Comparison of ENCODE assay signal across 25 cellular contexts in genomic region chr11:72173291-72173690, GRCh38. TPM values are rescaled to one million over a fixed set of nuclear protein-coding genes. Genes with fewer than 3 reads are reported as not detected.
DNase-seq lines count a peak whose midpoint lies in the region; ATAC-seq and TF ChIP-seq lines count a peak whose summit lies in the region.
"Had no signal": no experiment of that assay in that cellular context is flagged by ENCODE, and none has a peak within 500 bp of the region (broad histone marks: within the 10 kb centered on the region; RNA-seq: fewer than 3 reads in every experiment).

No MANE protein-coding gene starts in this region.

- no peaks in the 10 kb centered on the region for H3K27me3 ChIP-seq in transverse colon
- H3K27me3 ChIP-seq: BLaER1 had no signal

- DNase-seq in EL (peak; percentile 50), M059J (ENCODE audit: low read depth) (peak; percentile 34), epithelial cell of prostate (ENCODE audit: low read depth, low spot score) (no peak), transverse colon (no peak), osteocyte (ENCODE audit: extremely low spot score, unreplicated experiment) (no peak), NCI-H146 treated with DMSO at 0.1 percent for 48 hours (lab: John Stamatoyannopoulos, UW; ENCODE audit: unreplicated experiment) (no peak), T-cell (no peak)
- DNase-seq in activated CD8-positive, alpha-beta memory T cell treated with anti-CD3 and anti-CD28 coated beads, Interleukin-2, amount 50 U/mL, for 4 hours: no peak
- DNase-seq: Calu3; CD4-positive, CD25-positive, alpha-beta regulatory T cell; CD8-positive, alpha-beta memory T cell; DMS53; DMS79 treated with DMSO at 0.1 percent for 48 hours; GDM1; GM23248; H7; HCEC 1CT had no signal

- 82 to 100% methylated on average over 1 to 3 of the region's 3 CpGs for WGBS in transverse colon (ENCODE audit: low coverage in 1 of 2), 2 donors

- H3K36me3 ChIP-seq in transverse colon: no peaks in the 10 kb centered on the region
- H3K36me3 ChIP-seq: BLaER1 had no signal

- H3K27ac ChIP-seq in epithelial cell of prostate (peak overlapping the region; percentile 82), transverse colon (peak overlapping the region in 3 of 4 donors; percentile 74 to 81 (median 79))
- H3K27ac ChIP-seq: BLaER1, C4-2B, GM23248 had no signal

- TF ChIP-seq CTCF in transverse colon (IDR thresholded peaks at IDR 0.05): no peak
- TF ChIP-seq CTCF in osteocyte (IDR thresholded peaks at IDR 0.05): no peak

- H3K27ac Mint-ChIP-seq in osteocyte (ENCODE audit: unreplicated experiment) (no peak overlapping the region), T-cell (no peak overlapping the region)
- H3K27ac Mint-ChIP-seq: B cell; CD4-positive, CD25-positive, alpha-beta regulatory T cell; CD8-positive, alpha-beta memory T cell had no signal

- H3K4me3 Mint-ChIP-seq in osteocyte (ENCODE audit: unreplicated experiment): no peak overlapping the region
- H3K4me3 Mint-ChIP-seq in T-cell: no peak overlapping the region
- H3K4me3 Mint-ChIP-seq: B cell; CD4-positive, CD25-positive, alpha-beta regulatory T cell; CD8-positive, alpha-beta memory T cell had no signal

- no peak for ATAC-seq in T-cell (replicated peaks in 1 of 4)
- ATAC-seq: GM12878 had no signal

- no peaks in the 10 kb centered on the region for H3K36me3 Mint-ChIP-seq in osteocyte (ENCODE audit: unreplicated experiment)
- no peaks in the 10 kb centered on the region for H3K36me3 Mint-ChIP-seq in T-cell
- H3K36me3 Mint-ChIP-seq: CD4-positive, CD25-positive, alpha-beta regulatory T cell; CD8-positive, alpha-beta memory T cell had no signal

- CTCF ChIA-PET in T-cell (lab: Charles Lee): no interaction called here

- in situ Hi-C loops in transverse colon (cut with MboI; ENCODE audit: low pct_ligation_motif_present in 1 of 4, low pct_unique_long_range_greater_than_20kb in 1 of 4, low sequenced_read_pairs in 3 of 4): no loop called here

- TF ChIP-seq POLR2A in transverse colon (IDR thresholded peaks at IDR 0.05): no peak

- peaks cover 27% of the 10 kb centered on the region for H3K27me3 Mint-ChIP-seq in osteocyte (ENCODE audit: unreplicated experiment)
- H3K27me3 Mint-ChIP-seq in T-cell: peaks cover 0 to 17% of the 10 kb centered on the region in 2 donors

- H3K4me1 ChIP-seq in transverse colon: peaks cover 0 to 47% (median 9%) of the 10 kb centered on the region in 4 donors
- H3K4me1 ChIP-seq: BLaER1 had no signal

- TF ChIP-seq EP300 in transverse colon (IDR thresholded peaks at IDR 0.05; ENCODE audit: low read depth): no peak

- H3K9me3 Mint-ChIP-seq in osteocyte (ENCODE audit: unreplicated experiment) (no peaks in the 10 kb centered on the region), T-cell (no peaks in the 10 kb centered on the region)
- H3K9me3 Mint-ChIP-seq: CD4-positive, CD25-positive, alpha-beta regulatory T cell; CD8-positive, alpha-beta memory T cell had no signal

- no peaks in the 10 kb centered on the region for H3K9me3 ChIP-seq in transverse colon
- H3K9me3 ChIP-seq: BLaER1 had no signal

- H3K4me1 Mint-ChIP-seq in osteocyte (ENCODE audit: unreplicated experiment): no peaks in the 10 kb centered on the region
- peaks cover 0 to 3% (median 0%) of the 10 kb centered on the region in 3 donors for H3K4me1 Mint-ChIP-seq in T-cell
- H3K4me1 Mint-ChIP-seq: B cell; CD4-positive, CD25-positive, alpha-beta regulatory T cell had no signal

- H3K4me3 ChIP-seq in transverse colon: no peak overlapping the region
- H3K4me3 ChIP-seq: BLaER1, GM12878, GM23248 had no signal

- POLR2A ChIA-PET in T-cell (lab: Charles Lee): no interaction called here

- intact Hi-C loops in transverse colon (cut with DNase I; ENCODE audit: low total_unique reads): no loop called here

RNA-seq across cellular contexts. Expression of gene FOLR1, which starts 18.6 kb away (rescaled TPM):
- total RNA-seq in M059J (2014; rRNA removed; shearing (Covaris generic)): 1.4 and 2.8 TPM in 2 replicates
- total RNA-seq in transverse colon: not detected
- total RNA-seq in osteocyte: not detected in 2 replicates
- under 1 TPM in 1 of 5 donors, not detected in 4; 0.25 TPM for total RNA-seq in T-cell
- total RNA-seq: A172; A673; B cell; CD4-positive, CD25-positive, alpha-beta regulatory T cell; CD8-positive, alpha-beta memory T cell; Daoy; GM12878; GM23248; H1 had no signal

RNA-seq across cellular contexts. Expression of gene FOLR3, which starts 37.8 kb away (rescaled TPM):
- 0.17 and 1.4 TPM in 2 replicates for total RNA-seq in M059J (2014; rRNA removed; shearing (Covaris generic))
- not detected for total RNA-seq in transverse colon
- not detected in 2 replicates for total RNA-seq in osteocyte
- not detected for total RNA-seq in T-cell
- total RNA-seq: A172; A673; B cell; Calu3; CD4-positive, CD25-positive, alpha-beta regulatory T cell; CD8-positive, alpha-beta memory T cell; Daoy; GM12878; H1; H7 had no signal

RNA-seq across cellular contexts. Expression of gene FOLR2, which starts 43.3 kb away (rescaled TPM):
- not detected in 2 replicates for total RNA-seq in M059J (2014; rRNA removed; shearing (Covaris generic))
- total RNA-seq in transverse colon (10 to 100 TPM in 1 of 4 donors, 1 to 10 TPM in 2, not detected in 1; 6.4 to 16.1 (median 8.6) TPM), osteocyte (not detected in 2 replicates), T-cell (not detected)
- total RNA-seq: A172; A673; Calu3; CD4-positive, CD25-positive, alpha-beta regulatory T cell; Daoy; GM23248; H1; H7 had no signal

RNA-seq across cellular contexts. Expression of gene INPPL1, which starts 51.3 kb away (rescaled TPM):
- 31.8 and 55.5 TPM in 2 replicates for total RNA-seq in M059J (2014; rRNA removed; shearing (Covaris generic))
- total RNA-seq in transverse colon: 100 to 1,000 TPM in 2 of 4 donors, 10 to 100 TPM in 2; 92.8 to 388 (median 157) TPM
- total RNA-seq in osteocyte: 259 and 289 TPM in 2 replicates
- 100 to 1,000 TPM; 112 to 162 (median 147) TPM for total RNA-seq in T-cell

Comparison
In these comparisons a context has a peak if more than half of its experiments do, and no peak if none do; other contexts are left out.
1. DNase-seq: peak in EL (single experiment) and M059J (single experiment); none in epithelial cell of prostate (single experiment), transverse colon (single experiment), osteocyte (single experiment), activated CD8-positive, alpha-beta memory T cell treated with anti-CD3 and anti-CD28 coated beads, Interleukin-2, amount 50 U/mL, for 4 hours (single experiment), NCI-H146 treated with DMSO at 0.1 percent for 48 hours (single experiment) and T-cell (0 of 34).